Comparison of ENCODE assay signal across 8 cellular contexts in genomic region chr2:113527350-113528046, GRCh38. TPM values are rescaled to one million over a fixed set of nuclear protein-coding genes. Genes with fewer than 3 reads are reported as not detected.
DNase-seq lines count a peak whose midpoint lies in the region; ATAC-seq and TF ChIP-seq lines count a peak whose summit lies in the region.
"Not testable (repeated sequence)": the region's sequence is repeated elsewhere in the genome, so short reads cannot be mapped to it uniquely, and the experiment has no call there.
"Had no signal": no experiment of that assay in that cellular context is flagged by ENCODE, and none has a peak within 500 bp of the region (broad histone marks: within the 10 kb centered on the region; RNA-seq: fewer than 3 reads in every experiment).

No MANE protein-coding gene starts in this region.

- CTCF ChIA-PET in activated CD8-positive, alpha-beta T cell treated with anti-CD3 and anti-CD28 coated beads, Interleukin-2, amount 10 ng/mL, durations not matched to agents 7 days and 5 days (lab: Charles Lee) = interaction anchor here (1.8 kb wide), 1 partner anchor 173 kb away, joined by 5 read pairs; no protein-coding TSS in a partner anchor

- DNase-seq in activated CD8-positive, alpha-beta T cell treated with anti-CD3 and anti-CD28 coated beads, Interleukin-2, amount 10 ng/mL, durations not matched to agents 7 days and 5 days; Right ventricle myocardium inferior (ENCODE audit: missing footprints): not testable (repeated sequence)

- intact Hi-C loops in Right ventricle myocardium inferior (cut with DNase I) = not testable (repeated sequence)

- H3K27ac Mint-ChIP-seq in activated CD8-positive, alpha-beta T cell treated with anti-CD3 and anti-CD28 coated beads, Interleukin-2, amount 10 ng/mL, durations not matched to agents 7 days and 5 days; nephron: not testable (repeated sequence)

- ATAC-seq in GM18867 (IDR thresholded peaks at IDR 0.05; ENCODE audit: unreplicated experiment) = peak; percentile 93
- ATAC-seq in GM21423 (IDR thresholded peaks at IDR 0.05; ENCODE audit: unreplicated experiment) = peak; percentile 64
- ATAC-seq in HG02885 (IDR thresholded peaks at IDR 0.05; ENCODE audit: poor library complexity, unreplicated experiment) = peak; percentile 90
- peak; percentile 70 for ATAC-seq in HG03469 (IDR thresholded peaks at IDR 0.05; ENCODE audit: unreplicated experiment)
- peak; percentile 76 for ATAC-seq in activated CD8-positive, alpha-beta T cell treated with anti-CD3 and anti-CD28 coated beads, Interleukin-2, amount 10 ng/mL, durations not matched to agents 7 days and 5 days
- peak; percentile 84 for ATAC-seq in Right ventricle myocardium inferior

- not testable (repeated sequence) for H3K27me3 Mint-ChIP-seq in activated CD8-positive, alpha-beta T cell treated with anti-CD3 and anti-CD28 coated beads, Interleukin-2, amount 10 ng/mL, durations not matched to agents 7 days and 5 days (ENCODE audit: low read depth); nephron (ENCODE audit: low read depth)

- H3K36me3 Mint-ChIP-seq in activated CD8-positive, alpha-beta T cell treated with anti-CD3 and anti-CD28 coated beads, Interleukin-2, amount 10 ng/mL, durations not matched to agents 7 days and 5 days (ENCODE audit: low read depth); nephron (ENCODE audit: low read depth): not testable (repeated sequence)

- H3K4me1 Mint-ChIP-seq in activated CD8-positive, alpha-beta T cell treated with anti-CD3 and anti-CD28 coated beads, Interleukin-2, amount 10 ng/mL, durations not matched to agents 7 days and 5 days (ENCODE audit: low read depth); nephron: not testable (repeated sequence)

- POLR2A ChIA-PET in activated CD8-positive, alpha-beta T cell treated with anti-CD3 and anti-CD28 coated beads, Interleukin-2, amount 10 ng/mL, durations not matched to agents 7 days and 5 days (lab: Charles Lee) = not testable (repeated sequence)

- H3K9me3 Mint-ChIP-seq in activated CD8-positive, alpha-beta T cell treated with anti-CD3 and anti-CD28 coated beads, Interleukin-2, amount 10 ng/mL, durations not matched to agents 7 days and 5 days (ENCODE audit: insufficient read depth); nephron: not testable (repeated sequence)

- peak in 2 of 3 experiments; percentile 7 to 16 for TF ChIP-seq CTCF in nephron (IDR thresholded peaks at IDR 0.05; ENCODE audit: unreplicated experiment in 3 of 3)

- H3K4me3 Mint-ChIP-seq in activated CD8-positive, alpha-beta T cell treated with anti-CD3 and anti-CD28 coated beads, Interleukin-2, amount 10 ng/mL, durations not matched to agents 7 days and 5 days; nephron: not testable (repeated sequence)

RNA-seq across cellular contexts. Expression of gene FOXD4L1, which starts 29.0 kb away (rescaled TPM):
- total RNA-seq in activated CD8-positive, alpha-beta T cell treated with anti-CD3 and anti-CD28 coated beads, Interleukin-2, amount 10 ng/mL, durations not matched to agents 7 days and 5 days = under 1 TPM; 0.21 to 0.29 TPM
- total RNA-seq in Right ventricle myocardium inferior = not detected
- total RNA-seq: astrocyte had no signal
